ENCODE assay signal across 1 cellular context in genomic region chr9:14400658-14400995, GRCh38.
TF ChIP-seq lines count a peak whose summit lies in the region.

No MANE protein-coding gene starts in this region.

TF ChIP-seq in H1, 55 proteins besides CTCF, POLR2A, EP300 and RAD21 (continued from another document):
- TF ChIP-seq ATF2 (IDR thresholded peaks at IDR 0.05; ENCODE audit: low read length) (peak; percentile 79; the same call in 1 of the 2 replicates), CBX5 (IDR thresholded peaks at IDR 0.05; ENCODE audit: low read depth, low read length) (no peak), JUND (IDR thresholded peaks at IDR 0.05; ENCODE audit: low read length) (0 out of 2 replicates have a peak, but pooled peaks have one; percentile 50), CREB1 (IDR thresholded peaks at IDR 0.05) (peak; percentile 67), CEBPB (IDR thresholded peaks at IDR 0.05; ENCODE audit: low read depth, low read length) (peak; percentile 97), MAFK (IDR thresholded peaks at IDR 0.05; ENCODE audit: low read depth, low read length) (no peak), YY1 (IDR thresholded peaks at IDR 0.05; ENCODE audit: low read depth, low read length) (peak; percentile 80; the same call in 1 of the 2 replicates)
- TF ChIP-seq, protein P1, sequence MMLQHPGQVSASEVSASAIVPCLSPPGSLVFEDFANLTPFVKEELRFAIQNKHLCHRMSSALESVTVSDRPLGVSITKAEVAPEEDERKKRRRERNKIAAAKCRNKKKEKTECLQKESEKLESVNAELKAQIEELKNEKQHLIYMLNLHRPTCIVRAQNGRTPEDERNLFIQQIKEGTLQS (IDR thresholded peaks at IDR 0.05; ENCODE audit: insufficient read depth, low read depth, low read length): peak; percentile 87
- TF ChIP-seq, protein P2, sequence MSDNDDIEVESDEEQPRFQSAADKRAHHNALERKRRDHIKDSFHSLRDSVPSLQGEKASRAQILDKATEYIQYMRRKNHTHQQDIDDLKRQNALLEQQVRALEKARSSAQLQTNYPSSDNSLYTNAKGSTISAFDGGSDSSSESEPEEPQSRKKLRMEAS (IDR thresholded peaks at IDR 0.05): no peak
